8 cellular contexts compared by ENCODE assay signal in the genomic region with DNA sequence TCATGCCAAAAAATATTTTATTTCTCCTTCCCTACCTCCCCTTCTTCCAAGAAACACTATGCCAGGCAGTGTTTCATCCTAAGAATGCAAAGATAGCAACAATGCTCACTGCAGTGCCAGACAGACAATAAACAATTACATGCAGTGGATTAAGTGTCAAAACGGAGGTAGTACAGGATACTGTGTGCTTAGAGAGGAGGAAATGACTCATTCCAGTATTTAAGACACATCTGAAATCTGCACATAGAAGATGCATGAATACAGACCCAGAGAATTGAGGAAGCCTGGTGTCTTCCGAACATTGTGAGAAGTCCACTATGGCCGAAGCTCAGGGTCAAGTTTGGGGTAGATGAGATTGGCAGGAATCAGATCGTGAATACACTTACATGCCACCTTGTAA.
DNase-seq lines count a peak whose midpoint lies in the region; ATAC-seq and TF ChIP-seq lines count a peak whose summit lies in the region.

No MANE protein-coding gene starts in this region.

- ATAC-seq in GM18519 (IDR thresholded peaks at IDR 0.05; ENCODE audit: low FRiP score, unreplicated experiment) (peak; percentile 76), HG02943 (IDR thresholded peaks at IDR 0.05; ENCODE audit: low read depth, unreplicated experiment) (peak; percentile 49)

- H3K4me3 ChIP-seq in OCI-LY3 (ENCODE audit: low read length) (no peak overlapping the region), esophagus (ENCODE audit: low read depth in 1 of 2, low read length in 2 of 2) (no peak overlapping the region), subcutaneous abdominal adipose tissue (ENCODE audit: low read depth in 1 of 5, low read length in 5 of 5) (no peak overlapping the region), testis (no peak overlapping the region)

- DNase-seq in testis, result no peak
- no peak for DNase-seq in OCI-M2 (lab: John Stamatoyannopoulos, UW; ENCODE audit: unreplicated experiment)

- H3K36me3 ChIP-seq in OCI-LY3 (replicated peaks; ENCODE audit: low read depth, low read length) (no peaks in the 10 kb centered on the region), esophagus (ENCODE audit: control insufficient read depth in 2 of 2, insufficient read depth in 2 of 2, low read length in 1 of 2) (no peaks in the 10 kb centered on the region), subcutaneous abdominal adipose tissue (ENCODE audit: control insufficient read depth in 5 of 5, insufficient read depth in 5 of 5, low read length in 5 of 5) (peaks cover 4 to 18% (median 9%) of the 10 kb centered on the region in 5 donors), testis (ENCODE audit: low read depth, missing control alignments) (no peaks in the 10 kb centered on the region)

- TF ChIP-seq CTCF in 22Rv1 (IDR thresholded peaks at IDR 0.05), result no peak
- TF ChIP-seq CTCF in OCI-LY3 (IDR thresholded peaks at IDR 0.05; ENCODE audit: low read depth, low read length), result no peak
- TF ChIP-seq CTCF in testis (IDR thresholded peaks at IDR 0.05), result no peak

- H3K79me2 ChIP-seq in OCI-LY3 (ENCODE audit: low read length), result no peaks in the 10 kb centered on the region

- 47 to 49% methylated on average over 4 of the region's 4 CpGs for WGBS in esophagus, 2 donors
- 64 to 65% methylated on average over 4 of the region's 4 CpGs for WGBS in testis, 2 donors

- H4K20me1 ChIP-seq in OCI-LY3 (ENCODE audit: insufficient read depth, low read length), result peaks cover 11% of the 10 kb centered on the region; the same call in 1 of the 2 replicates

- H3K9me3 ChIP-seq in OCI-LY3 (ENCODE audit: insufficient read depth, low read length) (no peaks in the 10 kb centered on the region), esophagus (ENCODE audit: control insufficient read depth in 2 of 2, insufficient read depth in 1 of 2, low read depth in 1 of 2, low read length in 1 of 2) (no peaks in the 10 kb centered on the region), subcutaneous abdominal adipose tissue (ENCODE audit: control insufficient read depth in 5 of 5, low read length in 5 of 5) (no peaks in the 10 kb centered on the region), testis (no peaks in the 10 kb centered on the region)

- H3K9ac ChIP-seq in OCI-LY3 (ENCODE audit: low read length) (no peak overlapping the region), subcutaneous abdominal adipose tissue (ENCODE audit: low read length in 5 of 5) (no peak overlapping the region)

- H3K4me1 ChIP-seq in OCI-LY3 (ENCODE audit: low read length), result peaks cover 38% of the 10 kb centered on the region
- no peaks in the 10 kb centered on the region for H3K4me1 ChIP-seq in esophagus (ENCODE audit: control insufficient read depth in 2 of 2, insufficient read depth in 2 of 2, low read length in 1 of 2)
- peaks cover 0 to 15% (median 0%) of the 10 kb centered on the region in 5 donors for H3K4me1 ChIP-seq in subcutaneous abdominal adipose tissue (ENCODE audit: control insufficient read depth in 5 of 5, insufficient read depth in 5 of 5, low read length in 5 of 5)
- peaks cover 7% of the 10 kb centered on the region for H3K4me1 ChIP-seq in testis

- peaks cover 18% of the 10 kb centered on the region for H3K27me3 ChIP-seq in OCI-LY3 (ENCODE audit: low read depth, low read length)
- H3K27me3 ChIP-seq in esophagus (ENCODE audit: control insufficient read depth in 1 of 2, insufficient read depth in 2 of 2, low read length in 2 of 2), result no peaks in the 10 kb centered on the region
- H3K27me3 ChIP-seq in subcutaneous abdominal adipose tissue (ENCODE audit: control insufficient read depth in 5 of 5, insufficient read depth in 4 of 5, low read length in 5 of 5), result no peaks in the 10 kb centered on the region
- no peaks in the 10 kb centered on the region for H3K27me3 ChIP-seq in testis

- H3K4me2 ChIP-seq in OCI-LY3 (ENCODE audit: low read length), result peak overlapping the region; percentile 53

- no peak overlapping the region for H2AFZ ChIP-seq in OCI-LY3 (ENCODE audit: low read depth, low read length)

- TF ChIP-seq POLR2A in testis (IDR thresholded peaks at IDR 0.05), result no peak

- intact Hi-C loops in testis (cut with DNase I; ENCODE audit: low total_unique reads), result no loop called here

- H3K27ac ChIP-seq in 22Rv1, result peak overlapping the region; percentile 66
- no peak overlapping the region for H3K27ac ChIP-seq in OCI-LY3 (ENCODE audit: low read length)
- H3K27ac ChIP-seq in esophagus (ENCODE audit: low read depth in 2 of 2, low read length in 1 of 2), result peak overlapping the region; percentile 45 to 47
- peak overlapping the region; percentile 9 for H3K27ac ChIP-seq in subcutaneous abdominal adipose tissue (ENCODE audit: low read depth, low read length)
- H3K27ac ChIP-seq in testis, result no peak overlapping the region

Comparison
In these comparisons a context has a peak if more than half of its experiments do, and no peak if none do; other contexts are left out.
1. H3K27ac ChIP-seq: peak in 22Rv1 (single experiment), esophagus (2 of 2) and subcutaneous abdominal adipose tissue (single experiment); none in OCI-LY3 (single experiment) and testis (0 of 2).